In the genomic region with DNA sequence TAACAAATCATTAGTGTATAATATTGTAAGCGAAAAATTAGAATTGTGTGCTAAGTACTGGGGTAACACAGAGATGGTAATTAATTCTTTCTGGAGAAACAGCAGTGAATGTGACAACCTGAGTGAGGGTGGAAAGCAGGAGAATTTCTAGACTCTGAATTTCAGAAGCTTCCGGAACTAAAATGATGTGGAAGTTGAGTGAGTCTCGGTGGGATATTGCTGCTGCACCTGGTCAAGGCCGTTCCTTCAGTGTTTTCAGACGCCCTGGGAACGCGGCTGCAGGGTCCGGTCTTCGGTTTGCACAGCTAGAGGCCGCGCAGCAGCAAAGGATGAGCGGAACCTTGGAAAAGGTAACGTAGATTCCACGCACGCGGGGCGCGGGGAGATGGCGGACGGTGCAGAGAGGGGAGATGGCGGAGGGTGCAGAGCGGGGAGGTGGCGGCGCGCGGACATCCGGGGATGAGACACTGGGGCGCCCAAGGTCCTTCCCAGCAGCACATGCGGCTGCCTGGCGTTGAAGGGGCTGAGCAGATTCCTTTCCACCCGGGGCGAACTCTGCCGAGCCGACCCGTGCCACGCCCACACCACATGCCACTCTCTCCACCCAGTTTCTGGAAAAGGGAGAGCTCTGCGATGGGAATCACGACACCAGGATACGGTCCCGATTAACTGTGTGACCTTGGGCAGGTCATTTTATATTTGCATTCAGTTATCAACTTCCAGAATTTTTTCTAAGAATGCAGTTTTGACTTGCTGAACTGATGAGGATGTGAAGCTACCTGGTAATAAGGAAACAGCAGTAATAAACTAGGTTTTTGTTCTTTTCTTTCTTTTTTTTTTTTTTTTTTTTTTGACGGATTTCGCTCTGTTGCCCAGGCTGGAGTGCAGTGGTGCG, we compare ENCODE assay signal across 1 cellular context.
TF ChIP-seq lines count a peak whose summit lies in the region.

TSS of gene MRPL48 (plus strand) at position 232 of the 895 bp plus-strand sequence. CDS start at position 330, 98 bp downstream.

TF ChIP-seq in GM23338, 12 proteins besides CTCF, POLR2A, EP300 and RAD21:
- TF ChIP-seq, protein P1, sequence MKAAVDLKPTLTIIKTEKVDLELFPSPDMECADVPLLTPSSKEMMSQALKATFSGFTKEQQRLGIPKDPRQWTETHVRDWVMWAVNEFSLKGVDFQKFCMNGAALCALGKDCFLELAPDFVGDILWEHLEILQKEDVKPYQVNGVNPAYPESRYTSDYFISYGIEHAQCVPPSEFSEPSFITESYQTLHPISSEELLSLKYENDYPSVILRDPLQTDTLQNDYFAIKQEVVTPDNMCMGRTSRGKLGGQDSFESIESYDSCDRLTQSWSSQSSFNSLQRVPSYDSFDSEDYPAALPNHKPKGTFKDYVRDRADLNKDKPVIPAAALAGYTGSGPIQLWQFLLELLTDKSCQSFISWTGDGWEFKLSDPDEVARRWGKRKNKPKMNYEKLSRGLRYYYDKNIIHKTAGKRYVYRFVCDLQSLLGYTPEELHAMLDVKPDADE (IDR thresholded peaks at IDR 0.05) = peak; percentile 73
- 0 out of 2 replicates have a peak, but pooled peaks have one; percentile 38 for TF ChIP-seq CREB1 (CRISPR knock-in tag; IDR thresholded peaks at IDR 0.05; ENCODE audit: low read depth)
- peak; percentile 92 for TF ChIP-seq POLR2AphosphoS5 (IDR thresholded peaks at IDR 0.05; ENCODE audit: low read depth)
- TF ChIP-seq ZNF331 (CRISPR knock-in tag; IDR thresholded peaks at IDR 0.05; ENCODE audit: low read depth) = no peak
- TF ChIP-seq ZNF114 (CRISPR knock-in tag; IDR thresholded peaks at IDR 0.05) = no peak
